In genomic region chr3:5520237-5520636, GRCh38 we compare ENCODE assay signal across 22 cellular contexts.
"Had no signal": no experiment of that assay in that cellular context is flagged by ENCODE, and none has a peak within 500 bp of the region (broad histone marks: within the 10 kb centered on the region; RNA-seq: fewer than 3 reads in every experiment).

No MANE protein-coding gene starts in this region.

- H3K36me3 ChIP-seq: esophagus squamous epithelium, gastrocnemius medialis, left ventricle myocardium inferior, neural progenitor cell, tibial artery had no signal

- H3K4me2 ChIP-seq: neural progenitor cell had no signal

- FAIRE-seq: small intestine had no signal

- H3K27me3 ChIP-seq: esophagus squamous epithelium, gastrocnemius medialis, neural progenitor cell, tibial artery had no signal

- H3K4me3 ChIP-seq: coronary artery, esophagus squamous epithelium, gastrocnemius medialis, left ventricle myocardium inferior, neural progenitor cell, tibial artery had no signal

- H3K9me3 ChIP-seq: esophagus squamous epithelium, gastrocnemius medialis had no signal

- H2AFZ ChIP-seq: neural progenitor cell had no signal

- ATAC-seq: activated CD8-positive, alpha-beta T cell treated with anti-CD3 and anti-CD28 coated beads, Interleukin-2, amount 10 ng/mL, durations not matched to agents 7 days and 5 days; activated naive CD8-positive, alpha-beta T cell treated with anti-CD3 and anti-CD28 coated beads, Interleukin-2, amount 50 U/mL, for 24 hours; gastrocnemius medialis; naive thymus-derived CD8-positive, alpha-beta T cell; sciatic nerve; stimulated activated effector memory CD8-positive, alpha-beta T cell treated with anti-CD3 and anti-CD28 coated beads, Interleukin-12 subunit alpha, Interleukin-12 subunit beta, amount 100 ng/mL, for 72 hours; stimulated activated naive CD8-positive, alpha-beta T cell treated with anti-CD3 and anti-CD28 coated beads, Interleukin-15, amount 100 ng/mL, for 72 hours had no signal

- H3K4me1 ChIP-seq: esophagus squamous epithelium, gastrocnemius medialis, left ventricle myocardium inferior, neural progenitor cell, tibial artery had no signal

- DNase-seq: activated CD4-positive, alpha-beta T cell treated with anti-CD3 and anti-CD28 coated beads for 1 hour; activated CD4-positive, alpha-beta T cell treated with anti-CD3 and anti-CD28 coated beads, Interleukin-2, amount 50 U/mL, for 1 hour; activated CD8-positive, alpha-beta T cell treated with anti-CD3 and anti-CD28 coated beads, Interleukin-2, amount 10 ng/mL, durations not matched to agents 7 days and 5 days; activated gamma-delta T cell; activated naive CD4-positive, alpha-beta T cell treated with anti-CD3 and anti-CD28 coated beads, Interleukin-2, amount 50 U/mL, for 16 hours; activated naive CD8-positive, alpha-beta T cell treated with anti-CD3 and anti-CD28 coated beads, Interleukin-2, amount 50 U/mL, for 24 hours; cerebellar nuclear complex; endodermal cell; esophagus squamous epithelium; gastrocnemius medialis; hippocampal formation; left ventricle myocardium inferior; naive thymus-derived CD8-positive, alpha-beta T cell; posterior cingulate gyrus; small intestine; stimulated activated CD4-positive, alpha-beta T cell treated with anti-CD3 and anti-CD28 coated beads, Interleukin-2, amount 100 ng/mL, for 24 hours; stimulated activated naive CD8-positive, alpha-beta T cell treated with anti-CD3 and anti-CD28 coated beads, Interleukin-15, amount 100 ng/mL, for 72 hours; tibial artery had no signal

- H3K27ac ChIP-seq: coronary artery, esophagus squamous epithelium, gastrocnemius medialis, left ventricle myocardium inferior, neural progenitor cell, tibial artery had no signal

- H3K9ac ChIP-seq: neural progenitor cell had no signal
